Comparison of ENCODE assay signal across 22 cellular contexts in the genomic region with DNA sequence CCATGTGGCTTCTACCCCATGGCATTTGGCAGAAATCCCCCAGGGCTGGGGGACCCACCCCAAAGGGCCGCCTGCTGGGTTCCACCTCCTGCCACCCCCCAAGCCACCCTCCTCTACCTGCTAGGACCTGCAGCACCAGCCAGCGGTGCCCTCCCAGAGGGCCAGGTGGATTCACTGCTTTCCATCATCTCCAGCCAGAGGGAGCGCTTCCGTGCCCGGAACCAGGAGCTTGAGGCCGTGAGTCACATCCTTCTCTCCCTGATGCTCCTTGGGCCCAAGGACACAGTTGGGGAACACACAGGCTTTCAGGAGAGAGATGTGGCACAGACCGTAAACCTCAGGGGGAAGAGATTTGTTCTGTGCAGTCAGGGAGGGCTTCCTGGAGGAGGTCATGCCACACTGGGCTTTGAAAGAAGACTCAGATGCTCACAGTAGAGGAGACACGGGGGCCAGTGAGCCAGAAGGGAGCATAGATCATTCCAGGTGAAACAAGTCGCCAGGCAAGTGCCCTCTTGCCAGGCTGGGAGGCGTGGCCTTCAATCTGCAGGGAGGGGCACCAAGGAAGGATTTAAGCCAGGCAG.
"Had no signal": no experiment of that assay in that cellular context is flagged by ENCODE, and none has a peak within 500 bp of the region (broad histone marks: within the 10 kb centered on the region; RNA-seq: fewer than 3 reads in every experiment).

No MANE protein-coding gene starts in this region.

- H3K4me1 ChIP-seq: parathyroid adenoma, psoas muscle had no signal

- H3K79me2 ChIP-seq: hepatocyte, parathyroid adenoma had no signal

- H3K9me3 ChIP-seq: colonic mucosa, psoas muscle, stomach, thoracic aorta, transverse colon had no signal

- H3K9ac ChIP-seq: neural progenitor cell, parathyroid adenoma had no signal

- H2AFZ ChIP-seq: hepatocyte, neural progenitor cell, parathyroid adenoma had no signal

- FAIRE-seq: endothelial cell of umbilical vein had no signal

- H3K4me3 ChIP-seq: colonic mucosa, hepatocyte, neural progenitor cell, psoas muscle, stomach, thoracic aorta, transverse colon had no signal

- H3K4me2 ChIP-seq: hepatocyte, neural progenitor cell had no signal

- H3K27ac ChIP-seq: colonic mucosa, hepatocyte, neural progenitor cell, parathyroid adenoma, psoas muscle, stomach, thoracic aorta, transverse colon had no signal

- DNase-seq: colonic mucosa; dermis blood vessel endothelial cell; effector CD4-positive, alpha-beta T cell; endodermal cell; foreskin melanocyte; head of caudate nucleus; occipital lobe; psoas muscle; retina; stimulated activated CD4-positive, alpha-beta T cell treated with anti-CD3 and anti-CD28 coated beads, Interleukin-2, amount 100 ng/mL, for 24 hours; stimulated activated CD4-positive, alpha-beta T cell treated with anti-CD3 and anti-CD28 coated beads, Interleukin-4, amount 100 ng/mL, for 4 hours; stimulated activated naive B cell treated with anti-CD40 and anti-IgM and Interleukin-4, amounts not matched to agents 10 μg/mL and 1 μg/mL and 100 μg/mL, for 72 hours; stomach; substantia nigra; transverse colon had no signal

- H3K27me3 ChIP-seq: colonic mucosa, hepatocyte, neural progenitor cell, stomach, transverse colon had no signal

- H3K36me3 ChIP-seq: colonic mucosa, neural progenitor cell, thoracic aorta, transverse colon had no signal

- ATAC-seq: natural killer cell treated with Interleukin-12 subunit alpha and Interleukin-12 subunit beta and Interleukin-15 and Interleukin-18, amount 100 ng/mL, for 72 hours; psoas muscle; sciatic nerve; stimulated activated naive B cell treated with anti-CD40 and anti-IgM and Interleukin-4, amounts not matched to agents 10 μg/mL and 1 μg/mL and 100 μg/mL, for 72 hours had no signal
